25 cellular contexts compared by ENCODE assay signal in the genomic region with DNA sequence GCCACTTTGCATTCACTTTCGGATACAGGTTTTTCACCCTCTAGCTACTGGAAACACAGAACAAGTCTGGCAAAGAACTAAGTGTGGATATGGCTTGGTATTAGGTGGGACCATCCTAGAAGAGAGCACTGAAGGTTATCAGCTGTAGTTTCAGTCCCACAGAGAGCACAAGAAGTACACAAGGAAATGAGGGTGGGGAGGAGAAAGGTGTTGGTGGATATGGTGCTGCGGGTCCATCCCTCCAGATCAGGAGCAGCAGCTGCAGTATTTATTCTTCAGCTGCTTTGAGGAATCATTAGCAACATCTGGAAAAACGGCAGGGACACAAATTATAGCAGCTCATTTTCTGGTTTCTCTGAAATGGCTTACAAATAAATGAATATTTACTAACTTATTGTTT. TPM values are rescaled to one million over a fixed set of nuclear protein-coding genes. Genes with fewer than 3 reads are reported as not detected.
"Had no signal": no experiment of that assay in that cellular context is flagged by ENCODE, and none has a peak within 500 bp of the region (broad histone marks: within the 10 kb centered on the region; RNA-seq: fewer than 3 reads in every experiment).

No MANE protein-coding gene starts in this region.

- H3K4me2 ChIP-seq: smooth muscle cell had no signal

- H3K27ac ChIP-seq: body of pancreas, cardiac muscle cell, foreskin keratinocyte, thyroid gland had no signal

- H3K27me3 ChIP-seq: body of pancreas, cardiac muscle cell, foreskin keratinocyte, thyroid gland had no signal

- H3K27me3 Mint-ChIP-seq: activated CD4-positive, alpha-beta memory T cell treated with anti-CD3 and anti-CD28 coated beads, Interleukin-2, amount 10 ng/mL, durations not matched to agents 7 days and 5 days; activated naive CD4-positive, alpha-beta T cell treated with anti-CD3 and anti-CD28 coated beads, Interleukin-2, amount 50 U/mL, for 24 hours; dendritic cell treated with granulocyte-macrophage colony-stimulating factor and Interleukin-4, amounts not matched to agents 40 ng/mL and 50 ng/mL, for 4 days had no signal

- H3K36me3 ChIP-seq: cardiac muscle cell, thyroid gland had no signal

- H3K9me3 ChIP-seq: body of pancreas, thyroid gland had no signal

- H3K27ac Mint-ChIP-seq: activated CD4-positive, alpha-beta memory T cell treated with anti-CD3 and anti-CD28 coated beads, Interleukin-2, amount 10 ng/mL, durations not matched to agents 7 days and 5 days; activated naive CD4-positive, alpha-beta T cell treated with anti-CD3 and anti-CD28 coated beads, Interleukin-2, amount 50 U/mL, for 24 hours; dendritic cell treated with granulocyte-macrophage colony-stimulating factor and Interleukin-4, amounts not matched to agents 40 ng/mL and 50 ng/mL, for 4 days; T-helper 1 cell treated with Interleukin-12 subunit alpha and Interleukin-12 subunit beta and Interleukin-4 antibody, amounts not matched to agents 30 μg/mL and 1 μg/mL, for 36 hours had no signal

- H3K4me3 ChIP-seq: body of pancreas, cardiac muscle cell, smooth muscle cell, thyroid gland had no signal

- H3K4me1 Mint-ChIP-seq: activated naive CD4-positive, alpha-beta T cell treated with anti-CD3 and anti-CD28 coated beads, Interleukin-2, amount 50 U/mL, for 24 hours had no signal

- H3K4me1 ChIP-seq: foreskin keratinocyte, thyroid gland had no signal

- DNase-seq: activated CD4-positive, alpha-beta memory T cell treated with anti-CD3 and anti-CD28 coated beads, Interleukin-2, amount 10 ng/mL, durations not matched to agents 7 days and 5 days; activated CD4-positive, alpha-beta T cell treated with anti-CD3 and anti-CD28 coated beads for 48 hours; activated gamma-delta T cell treated with Interleukin-2 at 50 U/mL for 16 hours; anterior cingulate cortex; body of pancreas; effector CD4-positive, alpha-beta T cell; occipital lobe; posterior cingulate gyrus; stimulated activated CD4-positive, alpha-beta T cell treated with anti-CD3 and anti-CD28 coated beads, Interleukin-2, amount 100 ng/mL, for 48 hours; stimulated activated CD8-positive, alpha-beta memory T cell treated with anti-CD3 and anti-CD28 coated beads, Interleukin-4, amount 100 ng/mL, for 48 hours; stimulated activated naive CD4-positive, alpha-beta T cell treated with Interleukin-2 at 50 U/mL for 16 hours; substantia nigra; thyroid gland had no signal

- H3K9me3 Mint-ChIP-seq: activated CD4-positive, alpha-beta memory T cell treated with anti-CD3 and anti-CD28 coated beads, Interleukin-2, amount 10 ng/mL, durations not matched to agents 7 days and 5 days; activated naive CD4-positive, alpha-beta T cell treated with anti-CD3 and anti-CD28 coated beads, Interleukin-2, amount 50 U/mL, for 24 hours; dendritic cell treated with granulocyte-macrophage colony-stimulating factor and Interleukin-4, amounts not matched to agents 40 ng/mL and 50 ng/mL, for 4 days; T-helper 1 cell treated with Interleukin-12 subunit alpha and Interleukin-12 subunit beta and Interleukin-4 antibody, amounts not matched to agents 30 μg/mL and 1 μg/mL, for 36 hours had no signal

- H3K4me3 Mint-ChIP-seq: activated CD4-positive, alpha-beta memory T cell treated with anti-CD3 and anti-CD28 coated beads, Interleukin-2, amount 10 ng/mL, durations not matched to agents 7 days and 5 days; activated naive CD4-positive, alpha-beta T cell treated with anti-CD3 and anti-CD28 coated beads, Interleukin-2, amount 50 U/mL, for 24 hours; dendritic cell treated with granulocyte-macrophage colony-stimulating factor and Interleukin-4, amounts not matched to agents 40 ng/mL and 50 ng/mL, for 4 days; T-helper 1 cell treated with Interleukin-12 subunit alpha and Interleukin-12 subunit beta and Interleukin-4 antibody, amounts not matched to agents 30 μg/mL and 1 μg/mL, for 36 hours had no signal

RNA-seq across cellular contexts. Expression of gene CD80, which starts 29.0 kb away (rescaled TPM):
- total RNA-seq: epithelial cell of proximal tubule, foreskin keratinocyte, glomerular endothelial cell, kidney epithelial cell, mammary epithelial cell, renal cortical epithelial cell, smooth muscle cell had no signal
- polyA plus RNA-seq: cardiac muscle cell, foreskin keratinocyte, mammary epithelial cell, neural cell, smooth muscle cell had no signal
